Comparison of ENCODE assay signal across 18 cellular contexts in the genomic region with DNA sequence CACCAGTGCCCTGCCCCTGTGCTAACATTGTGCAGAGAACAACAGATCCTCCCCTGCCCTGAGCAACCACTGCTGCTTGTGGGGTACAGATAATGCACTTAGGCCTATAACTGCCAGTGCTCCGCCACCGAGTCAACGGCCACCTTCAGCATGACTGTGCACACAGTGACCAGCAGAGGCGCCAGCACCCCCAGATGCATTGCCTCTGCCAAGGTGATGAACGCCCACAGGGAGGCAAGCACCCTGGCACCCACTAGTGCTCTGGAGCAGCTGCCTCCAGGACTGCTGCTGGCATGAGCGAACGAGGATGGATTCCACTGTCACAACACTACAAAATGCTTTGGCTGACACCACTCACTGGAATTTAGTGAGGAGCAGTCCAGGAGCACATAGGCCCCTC. TPM values are rescaled to one million over a fixed set of nuclear protein-coding genes. Genes with fewer than 3 reads are reported as not detected.
"Had no signal": no experiment of that assay in that cellular context is flagged by ENCODE, and none has a peak within 500 bp of the region (broad histone marks: within the 10 kb centered on the region; RNA-seq: fewer than 3 reads in every experiment).

No MANE protein-coding gene starts in this region.

- H3K27ac Mint-ChIP-seq: immature natural killer cell, naive B cell, nephron, progenitor cell of endocrine pancreas had no signal

- H3K4me3 Mint-ChIP-seq: immature natural killer cell, naive B cell, nephron had no signal

- H3K36me3 ChIP-seq: pancreas had no signal

- H3K27ac ChIP-seq: coronary artery, heart right ventricle, pancreas had no signal

- H3K4me1 Mint-ChIP-seq: immature natural killer cell, naive B cell, nephron had no signal

- DNase-seq: effector CD4-positive, alpha-beta T cell; heart right ventricle; hypothalamus; immature natural killer cell; kidney glomerular epithelial cell; mesendoderm; naive B cell; occipital lobe; stimulated activated CD4-positive, alpha-beta T cell treated with anti-CD3 and anti-CD28 coated beads, Interleukin-2, amount 100 ng/mL, for 48 hours; stimulated activated naive CD4-positive, alpha-beta T cell treated with Interleukin-2 at 50 U/mL for 16 hours had no signal

- H3K4me3 ChIP-seq: coronary artery, heart right ventricle, pancreas, smooth muscle cell had no signal

- H3K4me1 ChIP-seq: heart right ventricle, pancreas had no signal

- H3K9me3 ChIP-seq: pancreas had no signal

- H3K4me2 ChIP-seq: smooth muscle cell had no signal

- ATAC-seq: esophagus mucosa, heart right ventricle, pancreas, right cardiac atrium had no signal

- H3K27me3 Mint-ChIP-seq: progenitor cell of endocrine pancreas had no signal

RNA-seq across cellular contexts. Expression of a gene that starts 54.1 kb away (rescaled TPM):
- total RNA-seq: esophagus mucosa, glomerular endothelial cell had no signal
